16 cellular contexts compared by ENCODE assay signal in genomic region chr1:41319803-41320711, GRCh38. TPM values are rescaled to one million over a fixed set of nuclear protein-coding genes. Genes with fewer than 3 reads are reported as not detected.
DNase-seq lines count a peak whose midpoint lies in the region; ATAC-seq lines count a peak whose summit lies in the region.
"Had no signal": no experiment of that assay in that cellular context is flagged by ENCODE, and none has a peak within 500 bp of the region (broad histone marks: within the 10 kb centered on the region; RNA-seq: fewer than 3 reads in every experiment).

No MANE protein-coding gene starts in this region.

- no peaks in the 10 kb centered on the region for H3K9me3 ChIP-seq in skeletal muscle tissue (ENCODE audit: control insufficient read depth in 3 of 3, low read length in 3 of 3)
- H3K9me3 ChIP-seq: prostate gland had no signal

- H3K27ac ChIP-seq in skeletal muscle tissue (ENCODE audit: low read depth, low read length), result peak overlapping the region; percentile 90
- H3K27ac ChIP-seq: C4-2B, KMS-11, prostate gland had no signal

- ATAC-seq in GM19455 (IDR thresholded peaks at IDR 0.05; ENCODE audit: unreplicated experiment), result no peak
- ATAC-seq: SK-N-SH treated with all-trans-retinoic acid at 6 μM for 48 hours; stimulated activated naive B cell treated with anti-CD40 and anti-IgM and Interleukin-4, amounts not matched to agents 10 μg/mL and 1 μg/mL and 100 μg/mL, for 72 hours had no signal

- peak overlapping the region in 1 of 3 donors; percentile 22 for H3K4me3 ChIP-seq in skeletal muscle tissue (ENCODE audit: low read length in 3 of 3)
- H3K4me3 ChIP-seq: prostate gland had no signal

- H3K9me3 Mint-ChIP-seq in activated T-cell treated with anti-CD3 and anti-CD28 coated beads, Interleukin-2, amount 50 U/mL, for 24 hours, result no peaks in the 10 kb centered on the region
- H3K9me3 Mint-ChIP-seq: stimulated activated naive B cell treated with anti-CD40 and anti-IgM and Interleukin-4, amounts not matched to agents 10 μg/mL and 1 μg/mL and 100 μg/mL, for 72 hours had no signal

- no peak overlapping the region for H3K4me3 Mint-ChIP-seq in activated T-cell treated with anti-CD3 and anti-CD28 coated beads, Interleukin-2, amount 50 U/mL, for 24 hours
- H3K4me3 Mint-ChIP-seq: stimulated activated naive B cell treated with anti-CD40 and anti-IgM and Interleukin-4, amounts not matched to agents 10 μg/mL and 1 μg/mL and 100 μg/mL, for 72 hours had no signal

- no peaks in the 10 kb centered on the region for H3K27me3 ChIP-seq in skeletal muscle tissue (ENCODE audit: control insufficient read depth in 3 of 3, insufficient read depth in 3 of 3, low read length in 3 of 3)

- no peaks in the 10 kb centered on the region for H3K4me1 Mint-ChIP-seq in activated T-cell treated with anti-CD3 and anti-CD28 coated beads, Interleukin-2, amount 50 U/mL, for 24 hours (ENCODE audit: low read depth)
- H3K4me1 Mint-ChIP-seq: stimulated activated naive B cell treated with anti-CD40 and anti-IgM and Interleukin-4, amounts not matched to agents 10 μg/mL and 1 μg/mL and 100 μg/mL, for 72 hours had no signal

- no peaks in the 10 kb centered on the region for H3K27me3 Mint-ChIP-seq in activated T-cell treated with anti-CD3 and anti-CD28 coated beads, Interleukin-2, amount 50 U/mL, for 24 hours

- H3K27ac Mint-ChIP-seq in activated T-cell treated with anti-CD3 and anti-CD28 coated beads, Interleukin-2, amount 50 U/mL, for 24 hours, result no peak overlapping the region
- H3K27ac Mint-ChIP-seq: stimulated activated naive B cell treated with anti-CD40 and anti-IgM and Interleukin-4, amounts not matched to agents 10 μg/mL and 1 μg/mL and 100 μg/mL, for 72 hours had no signal

- DNase-seq in MV-4-11 (lab: John Stamatoyannopoulos, UW) (peak; percentile 64), left kidney (ENCODE audit: low read depth, low spot score) (peak; percentile 45), AG08395 (ENCODE audit: low spot score) (no peak), putamen (ENCODE audit: low spot score) (no peak)
- DNase-seq in activated CD8-positive, alpha-beta memory T cell treated with anti-CD3 and anti-CD28 coated beads, Interleukin-2, amount 50 U/mL, for 48 hours, result peak; percentile 41
- DNase-seq in activated T-cell treated with anti-CD3 and anti-CD28 coated beads, Interleukin-2, amount 50 U/mL, for 24 hours, result no peak
- DNase-seq: mesenchymal stem cell; NCI-H2029; stimulated activated CD4-positive, alpha-beta T cell treated with anti-CD3 and anti-CD28 coated beads, Interleukin-4, amount 100 ng/mL, for 24 hours; stimulated activated naive B cell treated with anti-CD40 and anti-IgM and Interleukin-4, amounts not matched to agents 10 μg/mL and 1 μg/mL and 100 μg/mL, for 72 hours had no signal

- H3K36me3 Mint-ChIP-seq in activated T-cell treated with anti-CD3 and anti-CD28 coated beads, Interleukin-2, amount 50 U/mL, for 24 hours (ENCODE audit: low read depth), result no peaks in the 10 kb centered on the region
- H3K36me3 Mint-ChIP-seq: stimulated activated naive B cell treated with anti-CD40 and anti-IgM and Interleukin-4, amounts not matched to agents 10 μg/mL and 1 μg/mL and 100 μg/mL, for 72 hours had no signal

- H3K9ac ChIP-seq in skeletal muscle tissue (ENCODE audit: low read depth in 1 of 3, low read length in 3 of 3), result peak overlapping the region; percentile 30 to 65 (median 63)
- H3K9ac ChIP-seq: KMS-11 had no signal

- H3K4me1 ChIP-seq in skeletal muscle tissue (ENCODE audit: control insufficient read depth in 3 of 3, insufficient read depth in 3 of 3, low read length in 3 of 3), result peaks cover 25 to 35% (median 30%) of the 10 kb centered on the region in 3 donors
- H3K4me1 ChIP-seq: prostate gland had no signal

- H3K36me3 ChIP-seq in skeletal muscle tissue (ENCODE audit: control insufficient read depth in 3 of 3, insufficient read depth in 3 of 3, low read length in 3 of 3), result no peaks in the 10 kb centered on the region
- H3K36me3 ChIP-seq: prostate gland had no signal

RNA-seq across cellular contexts. Expression of gene FOXO6, which starts 41.2 kb away (rescaled TPM):
- 2.6 TPM for total RNA-seq in skeletal muscle tissue

Comparison
In these comparisons a context has a peak if more than half of its experiments do, and no peak if none do; other contexts are left out.
1. DNase-seq: peak in MV-4-11 (single experiment), activated CD8-positive, alpha-beta memory T cell treated with anti-CD3 and anti-CD28 coated beads, Interleukin-2, amount 50 U/mL, for 48 hours (single experiment) and left kidney (single experiment); none in activated T-cell treated with anti-CD3 and anti-CD28 coated beads, Interleukin-2, amount 50 U/mL, for 24 hours (single experiment), AG08395 (single experiment) and putamen (single experiment).